Comparison of ENCODE assay signal across 10 cellular contexts in genomic region chrX:116141270-116141669, GRCh38. TPM values are rescaled to one million over a fixed set of nuclear protein-coding genes. Genes with fewer than 3 reads are reported as not detected.
"Had no signal": no experiment of that assay in that cellular context is flagged by ENCODE, and none has a peak within 500 bp of the region (broad histone marks: within the 10 kb centered on the region; RNA-seq: fewer than 3 reads in every experiment).

No MANE protein-coding gene starts in this region.

RNA-seq across cellular contexts. Expression of gene AGTR2, which starts 29.3 kb away (rescaled TPM):
- total RNA-seq: subcutaneous adipose tissue, suprapubic skin, temporal lobe, testis, thoracic aorta, thyroid gland, tibial nerve, transverse colon, ureter, vagina had no signal
